In genomic region chr9:19386469-19387044, GRCh38 we compare ENCODE assay signal across 1 cellular context.
TF ChIP-seq lines count a peak whose summit lies in the region.

No MANE protein-coding gene starts in this region.

TF ChIP-seq in GM23338, 12 proteins besides CTCF, POLR2A, EP300 and RAD21:
- no peak for TF ChIP-seq ZNF462 (CRISPR knock-in tag; IDR thresholded peaks at IDR 0.05)
- TF ChIP-seq POLR2AphosphoS5 (IDR thresholded peaks at IDR 0.05; ENCODE audit: low read depth): no peak
- no peak for TF ChIP-seq EZH2phosphoT487 (IDR thresholded peaks at IDR 0.05; ENCODE audit: unreplicated experiment)
- no peak for TF ChIP-seq EZH2 (IDR thresholded peaks at IDR 0.05; ENCODE audit: low read depth, unreplicated experiment)
- no peak for TF ChIP-seq ZNF331 (CRISPR knock-in tag; IDR thresholded peaks at IDR 0.05; ENCODE audit: low read depth)
- no peak for TF ChIP-seq NANOG (IDR thresholded peaks at IDR 0.05; ENCODE audit: borderline replicate concordance)
- no peak for TF ChIP-seq ZNF114 (CRISPR knock-in tag; IDR thresholded peaks at IDR 0.05)
- no peak for TF ChIP-seq CREB1 (CRISPR knock-in tag; IDR thresholded peaks at IDR 0.05; ENCODE audit: low read depth)
TF ChIP-seq in GM23338: peak in this region for 0.
